ENCODE assay signal across 18 cellular contexts in genomic region chr5:164277720-164278119, GRCh38.
DNase-seq lines count a peak whose midpoint lies in the region; ATAC-seq, FAIRE-seq and TF ChIP-seq lines count a peak whose summit lies in the region.
"Had no signal": no experiment of that assay in that cellular context is flagged by ENCODE, and none has a peak within 500 bp of the region (broad histone marks: within the 10 kb centered on the region; RNA-seq: fewer than 3 reads in every experiment).

No MANE protein-coding gene starts in this region.

- H3K4me3 Mint-ChIP-seq in MCF 10A (ENCODE audit: unreplicated experiment) (no peak overlapping the region), astrocyte (ENCODE audit: unreplicated experiment) (no peak overlapping the region)
- H3K4me3 Mint-ChIP-seq: activated T-cell treated with anti-CD3 and anti-CD28 coated beads, Interleukin-2, amount 50 U/mL, for 72 hours; neural crest cell; type B pancreatic cell had no signal

- DNase-seq in MCF 10A (ENCODE audit: unreplicated experiment), result peak; percentile 75
- no peak for DNase-seq in breast epithelium (ENCODE audit: low spot score in 2 of 2)
- DNase-seq in astrocyte (ENCODE audit: low read depth), result peak; percentile 65
- no peak for DNase-seq in dermis blood vessel endothelial cell
- DNase-seq in AG08395 (ENCODE audit: low spot score), result no peak
- no peak for DNase-seq in glomerular visceral epithelial cell (ENCODE audit: extremely low spot score)
- no peak for DNase-seq in dorsolateral prefrontal cortex
- DNase-seq: activated CD4-positive, alpha-beta T cell treated with anti-CD3 and anti-CD28 coated beads for 4 hours; activated T-cell treated with anti-CD3 and anti-CD28 coated beads, Interleukin-2, amount 50 U/mL, for 72 hours; body of pancreas; NCI-H1436 treated with DMSO at 0.1 percent for 48 hours; spleen had no signal

- H3K27me3 Mint-ChIP-seq in MCF 10A (ENCODE audit: insufficient read depth, unreplicated experiment) (no peaks in the 10 kb centered on the region), astrocyte (ENCODE audit: low read depth, unreplicated experiment) (no peaks in the 10 kb centered on the region)
- H3K27me3 Mint-ChIP-seq: type B pancreatic cell had no signal

- no peak overlapping the region for H2AFZ ChIP-seq in astrocyte (ENCODE audit: low read depth, low read length)
- H2AFZ ChIP-seq: hepatocyte had no signal

- H3K4me1 Mint-ChIP-seq in MCF 10A (ENCODE audit: insufficient read depth, unreplicated experiment), result peaks cover 13% of the 10 kb centered on the region
- H3K4me1 Mint-ChIP-seq in astrocyte (ENCODE audit: low read depth, unreplicated experiment), result peaks cover 3% of the 10 kb centered on the region
- H3K4me1 Mint-ChIP-seq: neural crest cell had no signal

- no peak for TF ChIP-seq POLR2A in breast epithelium (IDR thresholded peaks at IDR 0.05)

- H3K9me3 ChIP-seq in breast epithelium (no peaks in the 10 kb centered on the region), astrocyte (ENCODE audit: insufficient read depth, low read depth, low read length) (no peaks in the 10 kb centered on the region)
- H3K9me3 ChIP-seq: body of pancreas, spleen had no signal

- H3K36me3 ChIP-seq in breast epithelium, result no peaks in the 10 kb centered on the region
- no peaks in the 10 kb centered on the region for H3K36me3 ChIP-seq in astrocyte (ENCODE audit: insufficient read depth, low read length)
- H3K36me3 ChIP-seq: spleen had no signal

- POLR2A ChIA-PET in MCF 10A (lab: Yijun Ruan, JAX), result interaction anchor here (0.7 kb wide), 1 partner anchor 9 kb away, joined by 4 read pairs; no protein-coding TSS in a partner anchor

- H3K9me3 Mint-ChIP-seq in MCF 10A (ENCODE audit: unreplicated experiment) (no peaks in the 10 kb centered on the region), astrocyte (ENCODE audit: unreplicated experiment) (no peaks in the 10 kb centered on the region)
- H3K9me3 Mint-ChIP-seq: neural crest cell, type B pancreatic cell had no signal

- H3K79me2 ChIP-seq in astrocyte (ENCODE audit: insufficient read depth, low read length), result no peaks in the 10 kb centered on the region
- H3K79me2 ChIP-seq: hepatocyte had no signal

- FAIRE-seq in astrocyte (lab: Jason Lieb, UNC), result no peak
- FAIRE-seq: A204.1, endometrium had no signal

- no peaks in the 10 kb centered on the region for H3K4me1 ChIP-seq in breast epithelium
- H3K4me1 ChIP-seq in astrocyte (ENCODE audit: insufficient read depth, low read length), result no peaks in the 10 kb centered on the region
- H3K4me1 ChIP-seq: body of pancreas, spleen had no signal

- H3K27ac Mint-ChIP-seq in MCF 10A (ENCODE audit: low read depth, unreplicated experiment) (no peak overlapping the region), astrocyte (ENCODE audit: unreplicated experiment) (no peak overlapping the region)
- H3K27ac Mint-ChIP-seq: activated T-cell treated with anti-CD3 and anti-CD28 coated beads, Interleukin-2, amount 50 U/mL, for 72 hours; type B pancreatic cell had no signal

- H3K9ac ChIP-seq in astrocyte (ENCODE audit: low read length), result no peak overlapping the region

- intact Hi-C loops in MCF 10A (cut with micrococcal nuclease), result no loop called here
- intact Hi-C loops in breast epithelium (cut with DNase I; ENCODE audit: low total_unique reads), result no loop called here
- intact Hi-C loops in dorsolateral prefrontal cortex (cut with DNase I), result no loop called here

- no TSS peak for BruUV-seq in MCF 10A (replicated peaks; lab: Mats Ljungman, UMichigan)

- H3K27me3 ChIP-seq in breast epithelium (no peaks in the 10 kb centered on the region), astrocyte (ENCODE audit: insufficient read depth, low read length) (no peaks in the 10 kb centered on the region), dorsolateral prefrontal cortex (peaks cover 0 to 5% (median 0%) of the 10 kb centered on the region in 45 donors)
- H3K27me3 ChIP-seq: body of pancreas, hepatocyte, spleen had no signal

- H3K36me3 Mint-ChIP-seq in MCF 10A (ENCODE audit: insufficient read depth, unreplicated experiment) (no peaks in the 10 kb centered on the region), astrocyte (ENCODE audit: low read depth, unreplicated experiment) (no peaks in the 10 kb centered on the region)
- H3K36me3 Mint-ChIP-seq: type B pancreatic cell had no signal

- H3K4me3 ChIP-seq in breast epithelium (no peak overlapping the region), astrocyte (ENCODE audit: insufficient read depth, low read depth, low read length) (no peak overlapping the region), dorsolateral prefrontal cortex (no peak overlapping the region)
- H3K4me3 ChIP-seq: body of pancreas, hepatocyte, spleen had no signal

- no peaks in the 10 kb centered on the region for H4K20me1 ChIP-seq in astrocyte (ENCODE audit: insufficient read depth, low read length)

- peak; percentile 46 for ATAC-seq in HG03521 (IDR thresholded peaks at IDR 0.05; ENCODE audit: unreplicated experiment)
- ATAC-seq: activated T-cell treated with anti-CD3 and anti-CD28 coated beads, Interleukin-2, amount 50 U/mL, for 72 hours; body of pancreas had no signal

- CTCF ChIA-PET in MCF 10A (lab: Yijun Ruan, JAX), result no interaction called here

- TF ChIP-seq CTCF in MCF 10A (IDR thresholded peaks at IDR 0.05; ENCODE audit: unreplicated experiment) (no peak), breast epithelium (IDR thresholded peaks at IDR 0.05) (no peak), astrocyte (IDR thresholded peaks at IDR 0.05; ENCODE audit: insufficient read depth, low read depth, low read length) (no peak), dorsolateral prefrontal cortex (IDR thresholded peaks at IDR 0.05 in 54 of 56, conservative IDR thresholded peaks at IDR 0.05 in 2 of 56; ENCODE audit: low read depth in 1 of 56, partially characterized antibody in 56 of 56) (no peak)

- no peak overlapping the region for H3K27ac ChIP-seq in breast epithelium
- H3K27ac ChIP-seq in astrocyte (ENCODE audit: low read depth, low read length), result no peak overlapping the region
- no peak overlapping the region for H3K27ac ChIP-seq in dorsolateral prefrontal cortex
- H3K27ac ChIP-seq: body of pancreas, hepatocyte, spleen had no signal

- no peak overlapping the region for H3K4me2 ChIP-seq in astrocyte (ENCODE audit: low read length)
- H3K4me2 ChIP-seq: hepatocyte had no signal

Comparison
In these comparisons a context has a peak if more than half of its experiments do, and no peak if none do; other contexts are left out.
1. DNase-seq: peak in MCF 10A (single experiment) and astrocyte (single experiment); none in breast epithelium (0 of 2), dermis blood vessel endothelial cell (single experiment), AG08395 (single experiment), glomerular visceral epithelial cell (single experiment) and dorsolateral prefrontal cortex (0 of 10).